31 cellular contexts compared by ENCODE assay signal in genomic region chr7:68787586-68787985, GRCh38.
DNase-seq lines count a peak whose midpoint lies in the region; ATAC-seq and TF ChIP-seq lines count a peak whose summit lies in the region.
"Had no signal": no experiment of that assay in that cellular context is flagged by ENCODE, and none has a peak within 500 bp of the region (broad histone marks: within the 10 kb centered on the region; RNA-seq: fewer than 3 reads in every experiment).

No MANE protein-coding gene starts in this region.

- no peaks in the 10 kb centered on the region for H3K36me3 ChIP-seq in psoas muscle (ENCODE audit: insufficient read depth in 1 of 2, low read depth in 1 of 2)
- H3K36me3 ChIP-seq: gastroesophageal sphincter, neutrophil, prostate gland had no signal

- intact Hi-C loops in psoas muscle (cut with DNase I): no loop called here

- H3K9me3 Mint-ChIP-seq in HFFc6: peaks cover 20% of the 10 kb centered on the region
- H3K9me3 Mint-ChIP-seq in stimulated activated naive CD8-positive, alpha-beta T cell treated with anti-CD3 and anti-CD28 coated beads, Interleukin-15, amount 100 ng/mL, for 72 hours: peaks cover 6 to 7% of the 10 kb centered on the region in 2 donors

- H3K4me3 Mint-ChIP-seq in HFFc6: no peak overlapping the region
- no peak overlapping the region for H3K4me3 Mint-ChIP-seq in stimulated activated naive CD8-positive, alpha-beta T cell treated with anti-CD3 and anti-CD28 coated beads, Interleukin-15, amount 100 ng/mL, for 72 hours
- H3K4me3 Mint-ChIP-seq: activated CD4-positive, alpha-beta memory T cell treated with anti-CD3 and anti-CD28 coated beads for 36 hours; activated naive CD8-positive, alpha-beta T cell; B cell; CD8-positive, alpha-beta memory T cell; dendritic cell treated with granulocyte-macrophage colony-stimulating factor and Interleukin-4, amounts not matched to agents 40 ng/mL and 50 ng/mL, for 4 days had no signal

- no peak overlapping the region for H3K27ac ChIP-seq in psoas muscle
- H3K27ac ChIP-seq: A549, gastroesophageal sphincter, KMS-11, neutrophil, PC-9, prostate gland, skin epidermis had no signal

- no peaks in the 10 kb centered on the region for H3K4me1 ChIP-seq in psoas muscle
- H3K4me1 ChIP-seq: gastroesophageal sphincter, prostate gland had no signal

- WGBS in psoas muscle, 3 donors: 63 to 71% (median 65%) methylated on average over 5 of the region's 5 CpGs

- peak; percentile 34 for DNase-seq in COLO668 (lab: John Stamatoyannopoulos, UW; ENCODE audit: unreplicated experiment)
- peak; percentile 30 for DNase-seq in NCI-H1092 (lab: John Stamatoyannopoulos, UW)
- DNase-seq in NCI-H2196 treated with DMSO at 0.1 percent for 48 hours (lab: John Stamatoyannopoulos, UW; ENCODE audit: unreplicated experiment): peak; percentile 28
- peak; percentile 22 for DNase-seq in iPS-NIHi7 (ENCODE audit: extremely low spot score)
- DNase-seq in psoas muscle: no peak
- DNase-seq in HK-2 (ENCODE audit: unreplicated experiment): no peak
- no peak for DNase-seq in HFFc6
- DNase-seq in stimulated activated naive CD8-positive, alpha-beta T cell treated with anti-CD3 and anti-CD28 coated beads, Interleukin-15, amount 100 ng/mL, for 72 hours: no peak
- DNase-seq: activated CD4-positive, alpha-beta memory T cell treated with anti-CD3 and anti-CD28 coated beads for 36 hours; activated CD8-positive, alpha-beta memory T cell treated with anti-CD3 and anti-CD28 coated beads, Interleukin-2, amount 50 U/mL, for 48 hours; aorta; caudate nucleus; CD8-positive, alpha-beta memory T cell; GOT3; NCI-H2081 treated with DMSO at 0.1 percent for 48 hours; PC-9; SHP77 treated with DMSO at 0.1 percent for 48 hours; stimulated activated CD4-positive, alpha-beta T cell treated with anti-CD3 and anti-CD28 coated beads, Interleukin-2, amount 100 ng/mL, for 24 hours; substantia nigra had no signal

- no peaks in the 10 kb centered on the region for H3K9me3 ChIP-seq in psoas muscle
- H3K9me3 ChIP-seq: A549, gastroesophageal sphincter, neutrophil, prostate gland had no signal

- H3K4me3 ChIP-seq in psoas muscle: no peak overlapping the region
- H3K4me3 ChIP-seq: A549, gastroesophageal sphincter, GM12878, lung, PC-9, prostate gland, skin epidermis had no signal

- TF ChIP-seq CTCF in psoas muscle (IDR thresholded peaks at IDR 0.05) (no peak), HFFc6 (IDR thresholded peaks at IDR 0.05) (no peak)

- no peaks in the 10 kb centered on the region for H3K27me3 ChIP-seq in psoas muscle (ENCODE audit: insufficient read depth in 3 of 3, low read length in 2 of 3)
- H3K27me3 ChIP-seq: gastroesophageal sphincter, neutrophil had no signal

- H3K36me3 Mint-ChIP-seq in HFFc6 (ENCODE audit: low read depth): no peaks in the 10 kb centered on the region
- H3K36me3 Mint-ChIP-seq: activated CD4-positive, alpha-beta memory T cell treated with anti-CD3 and anti-CD28 coated beads for 36 hours; activated naive CD8-positive, alpha-beta T cell; CD8-positive, alpha-beta memory T cell had no signal

- 0 out of 2 replicates have a peak, but pooled peaks cover 2% of the 10 kb centered on the region for H3K27me3 Mint-ChIP-seq in HFFc6 (ENCODE audit: insufficient read depth)
- no peaks in the 10 kb centered on the region for H3K27me3 Mint-ChIP-seq in stimulated activated naive CD8-positive, alpha-beta T cell treated with anti-CD3 and anti-CD28 coated beads, Interleukin-15, amount 100 ng/mL, for 72 hours
- H3K27me3 Mint-ChIP-seq: activated CD4-positive, alpha-beta memory T cell treated with anti-CD3 and anti-CD28 coated beads for 36 hours; activated naive CD8-positive, alpha-beta T cell; B cell; CD8-positive, alpha-beta memory T cell; dendritic cell treated with granulocyte-macrophage colony-stimulating factor and Interleukin-4, amounts not matched to agents 40 ng/mL and 50 ng/mL, for 4 days had no signal

- no peak overlapping the region for H3K27ac Mint-ChIP-seq in HFFc6
- H3K27ac Mint-ChIP-seq in stimulated activated naive CD8-positive, alpha-beta T cell treated with anti-CD3 and anti-CD28 coated beads, Interleukin-15, amount 100 ng/mL, for 72 hours: no peak overlapping the region
- H3K27ac Mint-ChIP-seq: activated CD4-positive, alpha-beta memory T cell treated with anti-CD3 and anti-CD28 coated beads for 36 hours; activated naive CD8-positive, alpha-beta T cell; B cell; CD8-positive, alpha-beta memory T cell; dendritic cell treated with granulocyte-macrophage colony-stimulating factor and Interleukin-4, amounts not matched to agents 40 ng/mL and 50 ng/mL, for 4 days had no signal

- ATAC-seq in psoas muscle: no peak
- no peak for ATAC-seq in stimulated activated naive CD8-positive, alpha-beta T cell treated with anti-CD3 and anti-CD28 coated beads, Interleukin-15, amount 100 ng/mL, for 72 hours
- ATAC-seq: A549; activated CD4-positive, CD25-positive, alpha-beta regulatory T cell treated with anti-CD3 and anti-CD28 coated beads, Interleukin-2, amount 50 U/mL, for 24 hours; gastroesophageal sphincter; GM12878 had no signal

- no peaks in the 10 kb centered on the region for H3K4me1 Mint-ChIP-seq in HFFc6 (ENCODE audit: low read depth)
- no peaks in the 10 kb centered on the region for H3K4me1 Mint-ChIP-seq in stimulated activated naive CD8-positive, alpha-beta T cell treated with anti-CD3 and anti-CD28 coated beads, Interleukin-15, amount 100 ng/mL, for 72 hours
- H3K4me1 Mint-ChIP-seq: B cell; CD8-positive, alpha-beta memory T cell had no signal

Comparison
In these comparisons a context has a peak if more than half of its experiments do, and no peak if none do; other contexts are left out.
1. DNase-seq: peak in COLO668 (single experiment), NCI-H1092 (single experiment), NCI-H2196 treated with DMSO at 0.1 percent for 48 hours (single experiment) and iPS-NIHi7 (single experiment); none in psoas muscle (0 of 2), HK-2 (single experiment), HFFc6 (single experiment) and stimulated activated naive CD8-positive, alpha-beta T cell treated with anti-CD3 and anti-CD28 coated beads, Interleukin-15, amount 100 ng/mL, for 72 hours (0 of 2).